Comparison of ENCODE assay signal across 19 cellular contexts in genomic region chr6:13262302-13263006, GRCh38.
DNase-seq lines count a peak whose midpoint lies in the region; ATAC-seq and TF ChIP-seq lines count a peak whose summit lies in the region.
"Had no signal": no experiment of that assay in that cellular context is flagged by ENCODE, and none has a peak within 500 bp of the region (broad histone marks: within the 10 kb centered on the region; RNA-seq: fewer than 3 reads in every experiment).

No MANE protein-coding gene starts in this region.

- BruUV-seq in OCI-LY7 (replicated peaks; lab: Mats Ljungman, UMichigan): no TSS peak

- no peaks in the 10 kb centered on the region for H3K9me2 ChIP-seq in OCI-LY7 (ENCODE audit: insufficient read depth, low read length)

- CTCF ChIA-PET in OCI-LY7 (lab: Charles Lee; ENCODE audit: unreplicated experiment): no interaction called here

- intact Hi-C loops in OCI-LY7 (cut with micrococcal nuclease; ENCODE audit: unreplicated experiment): no loop called here

- peaks cover 5% of the 10 kb centered on the region for H3K9me3 Mint-ChIP-seq in stimulated activated naive CD8-positive, alpha-beta T cell treated with anti-CD3 and anti-CD28 coated beads, Interleukin-15, Interleukin-2, amounts not matched to agents 100 ng/mL and 50 ng/mL, for 24 hours

- H3K79me2 ChIP-seq in OCI-LY7 (ENCODE audit: insufficient read depth, low read depth, low read length): no peaks in the 10 kb centered on the region

- H3K4me1 Mint-ChIP-seq in stimulated activated naive CD8-positive, alpha-beta T cell treated with anti-CD3 and anti-CD28 coated beads, Interleukin-15, Interleukin-2, amounts not matched to agents 100 ng/mL and 50 ng/mL, for 24 hours (ENCODE audit: low read depth): peaks cover 34% of the 10 kb centered on the region

- H3K9me3 ChIP-seq in OCI-LY7 (ENCODE audit: low read length): 0 out of 2 replicates have a peak, but pooled peaks cover 4% of the 10 kb centered on the region
- H3K9me3 ChIP-seq: body of pancreas, left ventricle myocardium inferior had no signal

- H3K4me1 ChIP-seq in OCI-LY7 (ENCODE audit: insufficient read depth, low read length, poor library complexity, severe bottlenecking): peaks cover 68% of the 10 kb centered on the region
- H3K4me1 ChIP-seq: body of pancreas had no signal

- H3K36me3 ChIP-seq in OCI-LY7 (ENCODE audit: insufficient read depth, low read length): no peaks in the 10 kb centered on the region; the same call in 1 of the 2 replicates
- H3K36me3 ChIP-seq: neural progenitor cell had no signal

- H3K4me3 ChIP-seq in OCI-LY7 (ENCODE audit: low read depth, low read length, poor library complexity, severe bottlenecking): peak overlapping the region; percentile 59
- H3K4me3 ChIP-seq in foreskin fibroblast (ENCODE audit: low read depth in 1 of 2, low read length in 2 of 2): no peak overlapping the region
- H3K4me3 ChIP-seq: body of pancreas, left ventricle myocardium inferior, neural progenitor cell had no signal

- H2AFZ ChIP-seq in OCI-LY7 (ENCODE audit: low read length): peak overlapping the region; percentile 69; the same call in 1 of the 2 replicates
- H2AFZ ChIP-seq: neural progenitor cell had no signal

- H3K4me2 ChIP-seq in OCI-LY7 (ENCODE audit: low read length): peak overlapping the region; percentile 80
- H3K4me2 ChIP-seq: neural progenitor cell had no signal

- TF ChIP-seq CTCF in OCI-LY7 (conservative IDR thresholded peaks at IDR 0.05; ENCODE audit: low read length) (no peak), foreskin fibroblast (IDR thresholded peaks at IDR 0.05; ENCODE audit: low read depth, low read length) (no peak)

- no peaks in the 10 kb centered on the region for H4K20me1 ChIP-seq in OCI-LY7 (ENCODE audit: insufficient read depth, low read length)

- DNase-seq in stimulated activated naive CD8-positive, alpha-beta T cell treated with anti-CD3 and anti-CD28 coated beads, Interleukin-15, Interleukin-2, amounts not matched to agents 100 U/mL and 50 U/mL, for 24 hours: no peak
- peak; percentile 49 for DNase-seq in OCI-LY7 (ENCODE audit: low spot score)
- peak; percentile 29 to 62 for DNase-seq in foreskin fibroblast
- DNase-seq in T-helper 9 cell: no peak
- no peak for DNase-seq in hypothalamus (lab: John Stamatoyannopoulos, UW)
- no peak for DNase-seq in mesenteric fat pad (ENCODE audit: low spot score)
- DNase-seq: activated CD4-positive, alpha-beta T cell treated with anti-CD3 and anti-CD28 coated beads, Interleukin-2, amount 10 ng/mL, durations not matched to agents 24 days and 14 days; body of pancreas; glutamatergic neuron; left ventricle myocardium inferior; NCI-H1092; NCI-H2081; NCI-H446; small intestine; stimulated activated CD4-positive, alpha-beta T cell treated with anti-CD3 and anti-CD28 coated beads, Interleukin-4, amount 100 ng/mL, for 1 hour had no signal

- POLR2A ChIA-PET in OCI-LY7 (lab: Charles Lee): interaction anchor here (0.5 to 2.8 kb wide), 8 partner anchors 11 to 163 kb away, joined by 3 to 16 read pairs (median 5); partner anchors contain the start of gene TBC1D7

- no peak for ATAC-seq in stimulated activated naive CD8-positive, alpha-beta T cell treated with anti-CD3 and anti-CD28 coated beads, Interleukin-15, Interleukin-2, amounts not matched to agents 100 U/mL and 50 U/mL, for 24 hours
- ATAC-seq in GM19463 (IDR thresholded peaks at IDR 0.05; ENCODE audit: unreplicated experiment): no peak
- ATAC-seq: body of pancreas had no signal

- peak overlapping the region; percentile 94 for H3K27ac ChIP-seq in OCI-LY7 (ENCODE audit: low read depth, low read length, poor library complexity, severe bottlenecking)
- H3K27ac ChIP-seq: body of pancreas, left ventricle myocardium inferior, neural progenitor cell had no signal

- H3K4me3 Mint-ChIP-seq in stimulated activated naive CD8-positive, alpha-beta T cell treated with anti-CD3 and anti-CD28 coated beads, Interleukin-15, Interleukin-2, amounts not matched to agents 100 ng/mL and 50 ng/mL, for 24 hours: no peak overlapping the region
- H3K4me3 Mint-ChIP-seq: activated CD4-positive, alpha-beta T cell treated with anti-CD3 and anti-CD28 coated beads, Interleukin-2, amount 10 ng/mL, durations not matched to agents 24 days and 14 days; neural progenitor cell had no signal

- H3K27ac Mint-ChIP-seq in stimulated activated naive CD8-positive, alpha-beta T cell treated with anti-CD3 and anti-CD28 coated beads, Interleukin-15, Interleukin-2, amounts not matched to agents 100 ng/mL and 50 ng/mL, for 24 hours: peak overlapping the region; percentile 1
- H3K27ac Mint-ChIP-seq: activated CD4-positive, alpha-beta T cell treated with anti-CD3 and anti-CD28 coated beads, Interleukin-2, amount 10 ng/mL, durations not matched to agents 24 days and 14 days; neural progenitor cell; progenitor cell of endocrine pancreas had no signal

- H3K36me3 Mint-ChIP-seq in stimulated activated naive CD8-positive, alpha-beta T cell treated with anti-CD3 and anti-CD28 coated beads, Interleukin-15, Interleukin-2, amounts not matched to agents 100 ng/mL and 50 ng/mL, for 24 hours (ENCODE audit: low read depth): peaks cover 3% of the 10 kb centered on the region

- H3K27me3 Mint-ChIP-seq in stimulated activated naive CD8-positive, alpha-beta T cell treated with anti-CD3 and anti-CD28 coated beads, Interleukin-15, Interleukin-2, amounts not matched to agents 100 ng/mL and 50 ng/mL, for 24 hours: no peaks in the 10 kb centered on the region
- H3K27me3 Mint-ChIP-seq: progenitor cell of endocrine pancreas had no signal

Comparison
In these comparisons a context has a peak if more than half of its experiments do, and no peak if none do; other contexts are left out.
1. DNase-seq: peak in OCI-LY7 (single experiment) and foreskin fibroblast (2 of 2); none in stimulated activated naive CD8-positive, alpha-beta T cell treated with anti-CD3 and anti-CD28 coated beads, Interleukin-15, Interleukin-2, amounts not matched to agents 100 U/mL and 50 U/mL, for 24 hours (single experiment), T-helper 9 cell (single experiment), hypothalamus (0 of 51) and mesenteric fat pad (single experiment).